ENCODE assay signal across 8 cellular contexts in genomic region chr6:137571854-137572253, GRCh38.
DNase-seq lines count a peak whose midpoint lies in the region; ATAC-seq and TF ChIP-seq lines count a peak whose summit lies in the region.

No MANE protein-coding gene starts in this region.

- no peak overlapping the region for H3K27ac ChIP-seq in esophagus squamous epithelium

- no peak overlapping the region for H3K27ac Mint-ChIP-seq in activated CD8-positive, alpha-beta T cell treated with anti-CD3 and anti-CD28 coated beads for 36 hours

- no peak for TF ChIP-seq POLR2A in esophagus squamous epithelium (IDR thresholded peaks at IDR 0.05)

- CTCF ChIA-PET in activated CD8-positive, alpha-beta T cell treated with anti-CD3 and anti-CD28 coated beads for 36 hours (lab: Charles Lee), result interaction anchor here (9.7 kb wide), 1 partner anchor 16 kb away, joined by 75 read pairs; no protein-coding TSS in a partner anchor

- no peaks in the 10 kb centered on the region for H3K4me1 ChIP-seq in esophagus squamous epithelium

- no peaks in the 10 kb centered on the region for H3K9me3 Mint-ChIP-seq in activated CD8-positive, alpha-beta T cell treated with anti-CD3 and anti-CD28 coated beads for 36 hours

- POLR2A ChIA-PET in activated CD8-positive, alpha-beta T cell treated with anti-CD3 and anti-CD28 coated beads for 36 hours (lab: Charles Lee), result no interaction called here

- peaks cover 2% of the 10 kb centered on the region for H3K27me3 Mint-ChIP-seq in activated CD8-positive, alpha-beta T cell treated with anti-CD3 and anti-CD28 coated beads for 36 hours

- DNase-seq in AG09309 (ENCODE audit: low read depth) (no peak), GM13977 (ENCODE audit: low spot score) (peak; percentile 37), LoVo (ENCODE audit: low spot score) (peak; percentile 43), esophagus squamous epithelium (lab: John Stamatoyannopoulos, UW) (no peak), nucleus accumbens (lab: John Stamatoyannopoulos, UW) (no peak)
- peak; percentile 80 for DNase-seq in activated CD8-positive, alpha-beta T cell treated with anti-CD3 and anti-CD28 coated beads for 36 hours
- DNase-seq in stimulated activated CD4-positive, alpha-beta T cell treated with anti-CD3 and anti-CD28 coated beads, Interleukin-1b, Interleukin-23, amount 100 ng/mL, for 24 hours (ENCODE audit: low read depth in 4 of 4, low spot score in 1 of 4), result peak; percentile 32 to 54 (median 46)

- no peaks in the 10 kb centered on the region for H3K36me3 Mint-ChIP-seq in activated CD8-positive, alpha-beta T cell treated with anti-CD3 and anti-CD28 coated beads for 36 hours (ENCODE audit: low read depth)

- no peaks in the 10 kb centered on the region for H3K36me3 ChIP-seq in esophagus squamous epithelium

- peak; percentile 73 for ATAC-seq in activated CD8-positive, alpha-beta T cell treated with anti-CD3 and anti-CD28 coated beads for 36 hours
- ATAC-seq in GM21786 (IDR thresholded peaks at IDR 0.05; ENCODE audit: unreplicated experiment), result no peak

- peaks cover 0 to 33% (median 0%) of the 10 kb centered on the region in 4 donors for H3K27me3 ChIP-seq in esophagus squamous epithelium

- no peak overlapping the region for H3K4me3 Mint-ChIP-seq in activated CD8-positive, alpha-beta T cell treated with anti-CD3 and anti-CD28 coated beads for 36 hours

- intact Hi-C loops in activated CD8-positive, alpha-beta T cell treated with anti-CD3 and anti-CD28 coated beads for 36 hours (cut with micrococcal nuclease), result no loop called here
- intact Hi-C loops in esophagus squamous epithelium (cut with DNase I), result no loop called here

- TF ChIP-seq CTCF in AG09309 (IDR thresholded peaks at IDR 0.05; ENCODE audit: control insufficient read depth, insufficient read depth, low read depth, low read length, missing control alignments) (peak; percentile 60), GM13977 (IDR thresholded peaks at IDR 0.05; ENCODE audit: extremely low read depth, insufficient read depth, missing control alignments) (peak; percentile 56), esophagus squamous epithelium (IDR thresholded peaks at IDR 0.05) (peak in 5 of 6 experiments; percentile 38 to 72 (median 60))
- TF ChIP-seq CTCF in activated CD8-positive, alpha-beta T cell treated with anti-CD3 and anti-CD28 coated beads for 36 hours (IDR thresholded peaks at IDR 0.05), result peak; percentile 83

- no peaks in the 10 kb centered on the region for H3K4me1 Mint-ChIP-seq in activated CD8-positive, alpha-beta T cell treated with anti-CD3 and anti-CD28 coated beads for 36 hours (ENCODE audit: low read depth)

- in situ Hi-C loops in GM13977 (cut with MboI; ENCODE audit: low pct_unique_long_range_greater_than_20kb, low sequenced_read_pairs, unreplicated experiment), result no loop called here

- H3K9me3 ChIP-seq in esophagus squamous epithelium, result no peaks in the 10 kb centered on the region

- H3K4me3 ChIP-seq in AG09309 (ENCODE audit: control insufficient read depth, low read depth, low read length) (no peak overlapping the region), esophagus squamous epithelium (no peak overlapping the region)

Comparison
In these comparisons a context has a peak if more than half of its experiments do, and no peak if none do; other contexts are left out.
1. DNase-seq: peak in GM13977 (single experiment), LoVo (single experiment), activated CD8-positive, alpha-beta T cell treated with anti-CD3 and anti-CD28 coated beads for 36 hours (single experiment) and stimulated activated CD4-positive, alpha-beta T cell treated with anti-CD3 and anti-CD28 coated beads, Interleukin-1b, Interleukin-23, amount 100 ng/mL, for 24 hours (4 of 4); none in AG09309 (single experiment), esophagus squamous epithelium (single experiment) and nucleus accumbens (0 of 56).
2. Peak in every context shown above with its lines, with median percentiles within 50 percentile points of each other: CTCF ChIP-seq.